ENCODE assay signal across 32 cellular contexts in genomic region chr9:38414040-38414723, GRCh38. TPM values are rescaled to one million over a fixed set of nuclear protein-coding genes. Genes with fewer than 3 reads are reported as not detected.
DNase-seq lines count a peak whose midpoint lies in the region; ATAC-seq, FAIRE-seq and TF ChIP-seq lines count a peak whose summit lies in the region.
"Had no signal": no experiment of that assay in that cellular context is flagged by ENCODE, and none has a peak within 500 bp of the region (broad histone marks: within the 10 kb centered on the region; RNA-seq: fewer than 3 reads in every experiment).

No MANE protein-coding gene starts in this region.

- no peaks in the 10 kb centered on the region for H3K9me3 Mint-ChIP-seq in mesothelial cell of epicardium
- no peaks in the 10 kb centered on the region for H3K9me3 Mint-ChIP-seq in activated CD4-positive, alpha-beta T cell treated with anti-CD3 and anti-CD28 coated beads, Interleukin-2, amount 10 ng/mL, durations not matched to agents 7 days and 5 days
- H3K9me3 Mint-ChIP-seq: naive B cell; stimulated activated naive B cell treated with anti-CD40 and anti-IgM and Interleukin-4, amounts not matched to agents 10 μg/mL and 1 μg/mL and 100 μg/mL, for 72 hours had no signal

- H3K4me3 ChIP-seq in OCI-LY3 (ENCODE audit: low read length) = no peak overlapping the region
- no peak overlapping the region for H3K4me3 ChIP-seq in keratinocyte (ENCODE audit: control insufficient read depth in 2 of 3, extremely low read depth in 1 of 3, insufficient read depth in 2 of 3, low read depth in 1 of 3, low read length in 3 of 3)
- no peak overlapping the region for H3K4me3 ChIP-seq in sigmoid colon
- H3K4me3 ChIP-seq: cardiac muscle cell, suprapubic skin had no signal

- 72 to 78% methylated on average over 24 of the region's 24 CpGs for WGBS in sigmoid colon, 2 donors

- H3K27ac Mint-ChIP-seq in mesothelial cell of epicardium = no peak overlapping the region
- no peak overlapping the region for H3K27ac Mint-ChIP-seq in activated CD4-positive, alpha-beta T cell treated with anti-CD3 and anti-CD28 coated beads, Interleukin-2, amount 10 ng/mL, durations not matched to agents 7 days and 5 days
- H3K27ac Mint-ChIP-seq: activated CD8-positive, alpha-beta T cell treated with anti-CD3 and anti-CD28 coated beads, Interleukin-2, amount 10 ng/mL, durations not matched to agents 7 days and 5 days; activated naive CD8-positive, alpha-beta T cell; naive B cell; stimulated activated naive B cell treated with anti-CD40 and anti-IgM and Interleukin-4, amounts not matched to agents 10 μg/mL and 1 μg/mL and 100 μg/mL, for 72 hours had no signal

- H3K79me2 ChIP-seq in OCI-LY3 (ENCODE audit: low read length) (no peaks in the 10 kb centered on the region), keratinocyte (ENCODE audit: control insufficient read depth, insufficient read depth, low read length) (no peaks in the 10 kb centered on the region)

- TF ChIP-seq CTCF in OCI-LY3 (IDR thresholded peaks at IDR 0.05; ENCODE audit: low read depth, low read length) (no peak), keratinocyte (optimal IDR thresholded peaks at IDR 0.05 in 1 of 3, IDR thresholded peaks at IDR 0.05 in 1 of 3, conservative IDR thresholded peaks at IDR 0.05 in 1 of 3; ENCODE audit: extremely low read depth in 1 of 3, insufficient read depth in 2 of 3, low read length in 3 of 3) (no peak), sigmoid colon (IDR thresholded peaks at IDR 0.05) (no peak), mesothelial cell of epicardium (IDR thresholded peaks at IDR 0.05; ENCODE audit: unreplicated experiment) (no peak)

- no peak for TF ChIP-seq POLR2A in sigmoid colon (IDR thresholded peaks at IDR 0.05)

- POLR2A ChIA-PET in activated CD4-positive, alpha-beta T cell treated with anti-CD3 and anti-CD28 coated beads, Interleukin-2, amount 10 ng/mL, durations not matched to agents 7 days and 5 days (lab: Charles Lee) = no interaction called here

- no peaks in the 10 kb centered on the region for H4K20me1 ChIP-seq in OCI-LY3 (ENCODE audit: insufficient read depth, low read length)
- H4K20me1 ChIP-seq in keratinocyte (ENCODE audit: control insufficient read depth, extremely low read depth, insufficient read depth, low read length) = no peaks in the 10 kb centered on the region

- peaks cover 3% of the 10 kb centered on the region for H3K4me1 Mint-ChIP-seq in mesothelial cell of epicardium
- no peaks in the 10 kb centered on the region for H3K4me1 Mint-ChIP-seq in activated CD4-positive, alpha-beta T cell treated with anti-CD3 and anti-CD28 coated beads, Interleukin-2, amount 10 ng/mL, durations not matched to agents 7 days and 5 days
- H3K4me1 Mint-ChIP-seq: naive B cell; stimulated activated naive B cell treated with anti-CD40 and anti-IgM and Interleukin-4, amounts not matched to agents 10 μg/mL and 1 μg/mL and 100 μg/mL, for 72 hours had no signal

- H3K27ac ChIP-seq in OCI-LY3 (ENCODE audit: low read length) = no peak overlapping the region
- no peak overlapping the region for H3K27ac ChIP-seq in keratinocyte (ENCODE audit: control insufficient read depth, insufficient read depth, low read length)
- H3K27ac ChIP-seq in sigmoid colon = no peak overlapping the region
- H3K27ac ChIP-seq: cardiac muscle cell, suprapubic skin had no signal

- H3K36me3 ChIP-seq in OCI-LY3 (replicated peaks; ENCODE audit: low read depth, low read length) (no peaks in the 10 kb centered on the region), keratinocyte (ENCODE audit: control insufficient read depth in 2 of 2, extremely low read depth in 1 of 2, insufficient read depth in 2 of 2, low read length in 2 of 2) (no peaks in the 10 kb centered on the region), sigmoid colon (no peaks in the 10 kb centered on the region)
- H3K36me3 ChIP-seq: cardiac muscle cell, suprapubic skin had no signal

- no peak overlapping the region for H3K4me3 Mint-ChIP-seq in mesothelial cell of epicardium
- H3K4me3 Mint-ChIP-seq in activated CD4-positive, alpha-beta T cell treated with anti-CD3 and anti-CD28 coated beads, Interleukin-2, amount 10 ng/mL, durations not matched to agents 7 days and 5 days = no peak overlapping the region
- H3K4me3 Mint-ChIP-seq: activated CD8-positive, alpha-beta T cell treated with anti-CD3 and anti-CD28 coated beads, Interleukin-2, amount 10 ng/mL, durations not matched to agents 7 days and 5 days; activated naive CD8-positive, alpha-beta T cell; naive B cell; stimulated activated naive B cell treated with anti-CD40 and anti-IgM and Interleukin-4, amounts not matched to agents 10 μg/mL and 1 μg/mL and 100 μg/mL, for 72 hours had no signal

- H3K9me1 ChIP-seq in keratinocyte (ENCODE audit: control insufficient read depth, extremely low read depth, insufficient read depth, low read length) = no peaks in the 10 kb centered on the region

- peak overlapping the region; percentile 88; the same call in 1 of the 2 replicates for H3K4me2 ChIP-seq in OCI-LY3 (ENCODE audit: low read length)
- H3K4me2 ChIP-seq in keratinocyte (ENCODE audit: control insufficient read depth, extremely low read depth, insufficient read depth, low read depth, low read length) = peak overlapping the region; percentile 54

- H3K36me3 Mint-ChIP-seq in mesothelial cell of epicardium = no peaks in the 10 kb centered on the region
- H3K36me3 Mint-ChIP-seq in activated CD4-positive, alpha-beta T cell treated with anti-CD3 and anti-CD28 coated beads, Interleukin-2, amount 10 ng/mL, durations not matched to agents 7 days and 5 days (ENCODE audit: low read depth) = no peaks in the 10 kb centered on the region
- H3K36me3 Mint-ChIP-seq: activated naive CD8-positive, alpha-beta T cell; naive B cell; stimulated activated naive B cell treated with anti-CD40 and anti-IgM and Interleukin-4, amounts not matched to agents 10 μg/mL and 1 μg/mL and 100 μg/mL, for 72 hours had no signal

- H3K4me1 ChIP-seq in OCI-LY3 (ENCODE audit: low read length) (peaks cover 19% of the 10 kb centered on the region), keratinocyte (ENCODE audit: control insufficient read depth, extremely low read depth, insufficient read depth, low read length) (no peaks in the 10 kb centered on the region), sigmoid colon (no peaks in the 10 kb centered on the region)

- dilution Hi-C loops in keratinocyte (cut with MboI; ENCODE audit: extremely low pct_ligation_motif_present, low sequenced_read_pairs) = no loop called here

- CTCF ChIA-PET in activated CD4-positive, alpha-beta T cell treated with anti-CD3 and anti-CD28 coated beads, Interleukin-2, amount 10 ng/mL, durations not matched to agents 7 days and 5 days (lab: Charles Lee) = interaction anchor here (0.5 kb wide), 1 partner anchor 444 kb away, joined by 3 read pairs; no protein-coding TSS in a partner anchor

- no peak overlapping the region for H3K9ac ChIP-seq in OCI-LY3 (ENCODE audit: low read length)
- no peak overlapping the region for H3K9ac ChIP-seq in keratinocyte (ENCODE audit: control insufficient read depth, extremely low read depth, insufficient read depth, low read length)

- peak overlapping the region; percentile 31; the same call in 1 of the 2 replicates for H2AFZ ChIP-seq in OCI-LY3 (ENCODE audit: low read depth, low read length)
- no peak overlapping the region for H2AFZ ChIP-seq in keratinocyte (ENCODE audit: control insufficient read depth, low read length)

- peaks cover 36% of the 10 kb centered on the region for H3K27me3 Mint-ChIP-seq in mesothelial cell of epicardium (ENCODE audit: low read depth)
- H3K27me3 Mint-ChIP-seq in activated CD4-positive, alpha-beta T cell treated with anti-CD3 and anti-CD28 coated beads, Interleukin-2, amount 10 ng/mL, durations not matched to agents 7 days and 5 days = peaks cover 4% of the 10 kb centered on the region

- no peaks in the 10 kb centered on the region for H3K9me3 ChIP-seq in OCI-LY3 (ENCODE audit: insufficient read depth, low read length)
- H3K9me3 ChIP-seq in keratinocyte (ENCODE audit: control insufficient read depth, low read depth, low read length) = no peaks in the 10 kb centered on the region
- no peaks in the 10 kb centered on the region for H3K9me3 ChIP-seq in sigmoid colon
- H3K9me3 ChIP-seq: suprapubic skin had no signal

- H3K27me3 ChIP-seq in OCI-LY3 (ENCODE audit: low read depth, low read length) = peaks cover 9% of the 10 kb centered on the region; the same call in 1 of the 2 replicates
- peaks cover 54% of the 10 kb centered on the region for H3K27me3 ChIP-seq in keratinocyte (ENCODE audit: control insufficient read depth, extremely low read depth, insufficient read depth, low read length)
- no peaks in the 10 kb centered on the region for H3K27me3 ChIP-seq in sigmoid colon
- H3K27me3 ChIP-seq: cardiac muscle cell had no signal

- DNase-seq in NCI-H1694 treated with DMSO at 0.1 percent for 48 hours (lab: John Stamatoyannopoulos, UW) = peak; percentile 97
- no peak for DNase-seq in keratinocyte (ENCODE audit: low read depth, low spot score)
- peak; percentile 61 for DNase-seq in sigmoid colon
- no peak for DNase-seq in mesothelial cell of epicardium (ENCODE audit: low spot score in 2 of 2, unreplicated experiment in 2 of 2)
- DNase-seq in activated CD4-positive, alpha-beta T cell treated with anti-CD3 and anti-CD28 coated beads, Interleukin-2, amount 10 ng/mL, durations not matched to agents 7 days and 5 days = no peak
- no peak for DNase-seq in HuH-7 (ENCODE audit: low spot score)
- DNase-seq: activated CD4-positive, alpha-beta T cell treated with anti-CD3 and anti-CD28 coated beads for 1 hour; activated CD8-positive, alpha-beta T cell treated with anti-CD3 and anti-CD28 coated beads, Interleukin-2, amount 10 ng/mL, durations not matched to agents 7 days and 5 days; activated effector memory CD4-positive, alpha-beta T cell treated with Interleukin-2 at 50 U/mL for 16 hours; aorta; COR-L47; DND-41; foreskin fibroblast; Karpas-422; left colon; mesenchymal stem cell; MV-4-11; naive B cell; NCI-H146; NCI-H748 treated with DMSO at 0.1 percent for 48 hours; occipital lobe; RPMI8226; stimulated activated CD4-positive, alpha-beta T cell treated with anti-CD3 and anti-CD28 coated beads, Interleukin-4, amount 100 ng/mL, for 24 hours; stimulated activated naive B cell treated with anti-CD40 and anti-IgM and Interleukin-4, amounts not matched to agents 10 μg/mL and 1 μg/mL and 100 μg/mL, for 72 hours had no signal

- TF ChIP-seq EP300 in sigmoid colon (IDR thresholded peaks at IDR 0.05) = no peak

- no peak for ATAC-seq in GM18861 (IDR thresholded peaks at IDR 0.05; ENCODE audit: unreplicated experiment)
- ATAC-seq: activated CD8-positive, alpha-beta T cell treated with anti-CD3 and anti-CD28 coated beads, Interleukin-2, amount 10 ng/mL, durations not matched to agents 7 days and 5 days; HCT116; left colon; stimulated activated naive B cell treated with anti-CD40 and anti-IgM and Interleukin-4, amounts not matched to agents 10 μg/mL and 1 μg/mL and 100 μg/mL, for 72 hours had no signal

- intact Hi-C loops in sigmoid colon (cut with DNase I) = no loop called here

- FAIRE-seq in keratinocyte (lab: Jason Lieb, UNC) = no peak

RNA-seq across cellular contexts. Expression of gene IGFBPL1, which starts 10.1 kb away (rescaled TPM):
- polyA plus RNA-seq in keratinocyte = not detected in 3 replicates
- polyA plus RNA-seq in keratinocyte (2011; ENCODE audit: low read depth) = not detected
- polyA plus RNA-seq in keratinocyte (2011; cell fraction: cytosol; rRNA removed) = not detected in 2 replicates
- polyA plus RNA-seq in keratinocyte (2011; cell fraction: nucleus; rRNA removed) = 0.13 TPM in 1 of 2 replicates, not detected in the other
- 0.14 TPM in 1 of 2 replicates, not detected in the other for polyA plus RNA-seq in keratinocyte (2012; ENCODE audit: low replicate concordance)
- 0.58 TPM in 1 of 3 replicates, not detected in the others for polyA minus RNA-seq in keratinocyte
- not detected for polyA minus RNA-seq in keratinocyte (2011; cell fraction: cytosol; rRNA and poly(A)+ RNA removed)
- polyA minus RNA-seq in keratinocyte (2011; cell fraction: nucleus; rRNA and poly(A)+ RNA removed) = not detected in 2 replicates
- total RNA-seq in sigmoid colon = 1 to 10 TPM in 2 of 4 donors, under 1 TPM in 1, not detected in 1; 0.36 to 2.2 (median 1.4) TPM
- under 1 TPM in 1 of 3 donors, not detected in 2; 0.23 TPM for polyA plus RNA-seq in sigmoid colon
- 0.27 to 0.34 TPM in 2 of 3 replicates, not detected in the other for total RNA-seq in mesothelial cell of epicardium
- total RNA-seq in activated CD4-positive, alpha-beta T cell treated with anti-CD3 and anti-CD28 coated beads, Interleukin-2, amount 10 ng/mL, durations not matched to agents 7 days and 5 days = not detected
- total RNA-seq: activated CD8-positive, alpha-beta T cell treated with anti-CD3 and anti-CD28 coated beads, Interleukin-2, amount 10 ng/mL, durations not matched to agents 7 days and 5 days; suprapubic skin; T-helper 1 cell treated with Interleukin-12 subunit alpha and Interleukin-12 subunit beta and Interleukin-4 antibody, amounts not matched to agents 30 ng/mL and 1 ng/mL, for 36 hours; ureter had no signal

RNA-seq across cellular contexts. Expression of gene ALDH1B1, which starts 21.7 kb away (rescaled TPM):
- polyA plus RNA-seq in keratinocyte (10.9 to 22.0 TPM (median 14.4 TPM) in 3 replicates), sigmoid colon (10 to 100 TPM; 19.2 to 45.0 (median 24.0) TPM)
- 1.0 TPM for polyA plus RNA-seq in keratinocyte (2011; ENCODE audit: low read depth)
- 14.5 and 15.4 TPM in 2 replicates for polyA plus RNA-seq in keratinocyte (2011; cell fraction: cytosol; rRNA removed)
- polyA plus RNA-seq in keratinocyte (2011; cell fraction: nucleus; rRNA removed) = 10.8 and 11.1 TPM in 2 replicates
- polyA plus RNA-seq in keratinocyte (2012; ENCODE audit: low replicate concordance) = 0.66 and 20.6 TPM in 2 replicates
- 21.8 to 26.4 TPM (median 24.1 TPM) in 3 replicates for polyA minus RNA-seq in keratinocyte
- 25.9 TPM for polyA minus RNA-seq in keratinocyte (2011; cell fraction: cytosol; rRNA and poly(A)+ RNA removed)
- 9.5 and 12.3 TPM in 2 replicates for polyA minus RNA-seq in keratinocyte (2011; cell fraction: nucleus; rRNA and poly(A)+ RNA removed)
- total RNA-seq in sigmoid colon (100 to 1,000 TPM in 2 of 4 donors, 10 to 100 TPM in 2; 35.7 to 162 (median 101) TPM), mesothelial cell of epicardium (17.5 to 20.3 TPM (median 19.7 TPM) in 3 replicates)
- total RNA-seq in activated CD4-positive, alpha-beta T cell treated with anti-CD3 and anti-CD28 coated beads, Interleukin-2, amount 10 ng/mL, durations not matched to agents 7 days and 5 days = 1 to 10 TPM; 8.0 to 8.1 TPM

Comparison
In these comparisons a context has a peak if more than half of its experiments do, and no peak if none do; other contexts are left out.
1. DNase-seq: peak in NCI-H1694 treated with DMSO at 0.1 percent for 48 hours (single experiment) and sigmoid colon (single experiment); none in keratinocyte (single experiment), mesothelial cell of epicardium (0 of 2), activated CD4-positive, alpha-beta T cell treated with anti-CD3 and anti-CD28 coated beads, Interleukin-2, amount 10 ng/mL, durations not matched to agents 7 days and 5 days (single experiment) and HuH-7 (single experiment).